In genomic region chr3:148319161-148319915, GRCh38 we compare ENCODE assay signal across 9 cellular contexts.
DNase-seq lines count a peak whose midpoint lies in the region; ATAC-seq and TF ChIP-seq lines count a peak whose summit lies in the region.
"Had no signal": no experiment of that assay in that cellular context is flagged by ENCODE, and none has a peak within 500 bp of the region (broad histone marks: within the 10 kb centered on the region; RNA-seq: fewer than 3 reads in every experiment).

No MANE protein-coding gene starts in this region.

- no peaks in the 10 kb centered on the region for H3K27me3 ChIP-seq in tibial nerve
- no peaks in the 10 kb centered on the region for H3K27me3 ChIP-seq in CD8-positive, alpha-beta memory T cell (ENCODE audit: insufficient read depth, low read length, poor library complexity, severe bottlenecking)

- H3K9me3 ChIP-seq in tibial nerve: no peaks in the 10 kb centered on the region
- H3K9me3 ChIP-seq in CD8-positive, alpha-beta memory T cell (ENCODE audit: low read length): no peaks in the 10 kb centered on the region

- no peak overlapping the region for H3K27ac Mint-ChIP-seq in glutamatergic neuron (ENCODE audit: unreplicated experiment)
- peak overlapping the region in 1 of 8 donors; percentile 72 for H3K27ac Mint-ChIP-seq in CD8-positive, alpha-beta memory T cell

- TF ChIP-seq CTCF in glutamatergic neuron (IDR thresholded peaks at IDR 0.05; ENCODE audit: partially characterized antibody, unreplicated experiment): no peak
- no peak for TF ChIP-seq CTCF in tibial nerve (IDR thresholded peaks at IDR 0.05)

- WGBS in tibial nerve, 2 donors: 64 to 73% methylated on average over 7 of the region's 7 CpGs

- no peak overlapping the region for H3K4me3 Mint-ChIP-seq in glutamatergic neuron (ENCODE audit: unreplicated experiment)
- peak overlapping the region in 1 of 7 donors; percentile 60 for H3K4me3 Mint-ChIP-seq in CD8-positive, alpha-beta memory T cell
- H3K4me3 Mint-ChIP-seq: neural crest cell had no signal

- no peaks in the 10 kb centered on the region for H3K4me1 Mint-ChIP-seq in glutamatergic neuron (ENCODE audit: low read depth, unreplicated experiment)
- H3K4me1 Mint-ChIP-seq in CD8-positive, alpha-beta memory T cell: peaks cover 0 to 5% (median 0%) of the 10 kb centered on the region in 3 donors
- H3K4me1 Mint-ChIP-seq: neural crest cell had no signal

- peak; percentile 94 for DNase-seq in MV-4-11 (lab: John Stamatoyannopoulos, UW)
- peak; percentile 89 for DNase-seq in fibroblast of peridontal ligament (ENCODE audit: extremely low read depth)
- no peak for DNase-seq in glutamatergic neuron
- DNase-seq in effector CD8-positive, alpha-beta T cell (lab: John Stamatoyannopoulos, UW): no peak
- DNase-seq in tibial nerve (ENCODE audit: low spot score in 2 of 2): no peak
- no peak for DNase-seq in CD8-positive, alpha-beta memory T cell

- H3K9me3 Mint-ChIP-seq in glutamatergic neuron (ENCODE audit: unreplicated experiment): no peaks in the 10 kb centered on the region
- H3K9me3 Mint-ChIP-seq in CD8-positive, alpha-beta memory T cell: peaks cover 0 to 11% (median 5%) of the 10 kb centered on the region in 5 donors

- no peak overlapping the region for H3K4me3 ChIP-seq in tibial nerve
- no peak overlapping the region for H3K4me3 ChIP-seq in CD8-positive, alpha-beta memory T cell (ENCODE audit: low read length)

- H3K36me3 Mint-ChIP-seq in glutamatergic neuron (ENCODE audit: unreplicated experiment): no peaks in the 10 kb centered on the region
- H3K36me3 Mint-ChIP-seq in CD8-positive, alpha-beta memory T cell: no peaks in the 10 kb centered on the region

- H3K36me3 ChIP-seq in tibial nerve: no peaks in the 10 kb centered on the region
- no peaks in the 10 kb centered on the region for H3K36me3 ChIP-seq in CD8-positive, alpha-beta memory T cell (ENCODE audit: insufficient read depth, low read length)

- no peak for TF ChIP-seq EP300 in tibial nerve (IDR thresholded peaks at IDR 0.05)

- H3K27ac ChIP-seq in tibial nerve: no peak overlapping the region
- no peak overlapping the region for H3K27ac ChIP-seq in CD8-positive, alpha-beta memory T cell (ENCODE audit: low read depth, low read length)

- peak; percentile 94 for ATAC-seq in GM18867 (IDR thresholded peaks at IDR 0.05; ENCODE audit: unreplicated experiment)
- peak; percentile 91 for ATAC-seq in HG02588 (IDR thresholded peaks at IDR 0.05; ENCODE audit: unreplicated experiment)

- POLR2A ChIA-PET in CD8-positive, alpha-beta memory T cell (lab: Charles Lee): no interaction called here

- no peaks in the 10 kb centered on the region for H3K27me3 Mint-ChIP-seq in glutamatergic neuron (ENCODE audit: unreplicated experiment)
- H3K27me3 Mint-ChIP-seq in CD8-positive, alpha-beta memory T cell: no peaks in the 10 kb centered on the region

- no peaks in the 10 kb centered on the region for H3K4me1 ChIP-seq in tibial nerve
- H3K4me1 ChIP-seq in CD8-positive, alpha-beta memory T cell (ENCODE audit: insufficient read depth, low read length): no peaks in the 10 kb centered on the region

- no peak for TF ChIP-seq POLR2A in tibial nerve (IDR thresholded peaks at IDR 0.05)

- CTCF ChIA-PET in CD8-positive, alpha-beta memory T cell (lab: Charles Lee): no interaction called here

Comparison
In these comparisons a context has a peak if more than half of its experiments do, and no peak if none do; other contexts are left out.
1. DNase-seq: peak in MV-4-11 (single experiment) and fibroblast of peridontal ligament (single experiment); none in glutamatergic neuron (single experiment), effector CD8-positive, alpha-beta T cell (single experiment), tibial nerve (0 of 2) and CD8-positive, alpha-beta memory T cell (0 of 5).